ENCODE assay signal across 7 cellular contexts in genomic region chr13:113759525-113760137, GRCh38. TPM values are rescaled to one million over a fixed set of nuclear protein-coding genes. Genes with fewer than 3 reads are reported as not detected.
DNase-seq lines count a peak whose midpoint lies in the region; ATAC-seq, FAIRE-seq and TF ChIP-seq lines count a peak whose summit lies in the region.

No MANE protein-coding gene starts in this region.

- DNase-seq in GM18507 (ENCODE audit: extremely low spot score, insufficient read length, low read depth) (no peak), NCI-H774 (lab: John Stamatoyannopoulos, UW) (peak; percentile 43), uterus (peak; percentile 22 to 38), GM19240 (ENCODE audit: insufficient read length, low spot score) (no peak), NCI-H2081 treated with DMSO at 0.1 percent for 48 hours (lab: John Stamatoyannopoulos, UW) (no peak)
- DNase-seq in effector memory CD8-positive, alpha-beta T cell, result no peak

- no peak for TF ChIP-seq CTCF in uterus (IDR thresholded peaks at IDR 0.05)

- H3K4me1 ChIP-seq in mesodermal cell (ENCODE audit: control insufficient read depth, insufficient read depth, low read length, poor library complexity, severe bottlenecking) (peaks cover 5% of the 10 kb centered on the region), uterus (peaks cover 0 to 6% of the 10 kb centered on the region in 2 donors)

- H3K36me3 ChIP-seq in mesodermal cell (ENCODE audit: control insufficient read depth, insufficient read depth, low read length) (no peaks in the 10 kb centered on the region), uterus (no peaks in the 10 kb centered on the region)

- H3K4me3 Mint-ChIP-seq in effector memory CD8-positive, alpha-beta T cell, result peak overlapping the region; percentile 89

- H3K4me1 Mint-ChIP-seq in effector memory CD8-positive, alpha-beta T cell (ENCODE audit: low read depth in 2 of 2), result peaks cover 11 to 13% of the 10 kb centered on the region in 2 donors

- no peaks in the 10 kb centered on the region for H3K27me3 ChIP-seq in uterus

- H3K27ac Mint-ChIP-seq in effector memory CD8-positive, alpha-beta T cell, result no peak overlapping the region

- 1 to 3% methylated on average over 18 to 24 of the region's 26 CpGs for WGBS in mesodermal cell (ENCODE audit: insufficient coverage in 2 of 2), 2 experiments

- H3K27me3 Mint-ChIP-seq in effector memory CD8-positive, alpha-beta T cell, result peaks cover 77 to 86% of the 10 kb centered on the region in 2 donors

- H3K9me3 Mint-ChIP-seq in effector memory CD8-positive, alpha-beta T cell, result no peaks in the 10 kb centered on the region

- intact Hi-C loops in uterus (cut with DNase I; ENCODE audit: low total_unique reads), result no loop called here

- H3K9me3 ChIP-seq in mesodermal cell (ENCODE audit: control insufficient read depth, low read length), result no peaks in the 10 kb centered on the region
- no peaks in the 10 kb centered on the region for H3K9me3 ChIP-seq in uterus

- H3K36me3 Mint-ChIP-seq in effector memory CD8-positive, alpha-beta T cell (ENCODE audit: insufficient read depth), result peaks cover 3% of the 10 kb centered on the region

- no peak for TF ChIP-seq POLR2A in uterus (IDR thresholded peaks at IDR 0.05)

- H3K4me3 ChIP-seq in mesodermal cell (ENCODE audit: extremely low read depth, insufficient read depth, low read length, poor library complexity, severe bottlenecking) (peak overlapping the region; percentile 51), uterus (peak overlapping the region; percentile 49 to 83)

- ATAC-seq in effector memory CD8-positive, alpha-beta T cell (replicated peaks), result no peak

- H3K27ac ChIP-seq in mesodermal cell (ENCODE audit: low read depth, low read length, severe bottlenecking) (no peak overlapping the region), uterus (peak overlapping the region; percentile 78 to 84)

- FAIRE-seq in GM18507 (lab: Jason Lieb, UNC), result peak; percentile 35

RNA-seq across cellular contexts. Expression of gene TMEM255B, which starts 0.6 kb away (rescaled TPM):
- polyA plus RNA-seq in mesodermal cell (2013, experiment 1 of 2), result 9.1 TPM
- 7.0 TPM for polyA plus RNA-seq in mesodermal cell (2013, experiment 2 of 2)
- total RNA-seq in uterus, result 100 to 1,000 TPM in 1 of 4 donors, 10 to 100 TPM in 2, 1 to 10 TPM in 1; 1.8 to 143 (median 33.2) TPM

Comparison
In these comparisons a context has a peak if more than half of its experiments do, and no peak if none do; other contexts are left out.
1. DNase-seq: peak in NCI-H774 (single experiment) and uterus (2 of 2); none in GM18507 (single experiment), effector memory CD8-positive, alpha-beta T cell (0 of 3), GM19240 (single experiment) and NCI-H2081 treated with DMSO at 0.1 percent for 48 hours (single experiment).